Comparison of ENCODE assay signal across 17 cellular contexts in the genomic region with DNA sequence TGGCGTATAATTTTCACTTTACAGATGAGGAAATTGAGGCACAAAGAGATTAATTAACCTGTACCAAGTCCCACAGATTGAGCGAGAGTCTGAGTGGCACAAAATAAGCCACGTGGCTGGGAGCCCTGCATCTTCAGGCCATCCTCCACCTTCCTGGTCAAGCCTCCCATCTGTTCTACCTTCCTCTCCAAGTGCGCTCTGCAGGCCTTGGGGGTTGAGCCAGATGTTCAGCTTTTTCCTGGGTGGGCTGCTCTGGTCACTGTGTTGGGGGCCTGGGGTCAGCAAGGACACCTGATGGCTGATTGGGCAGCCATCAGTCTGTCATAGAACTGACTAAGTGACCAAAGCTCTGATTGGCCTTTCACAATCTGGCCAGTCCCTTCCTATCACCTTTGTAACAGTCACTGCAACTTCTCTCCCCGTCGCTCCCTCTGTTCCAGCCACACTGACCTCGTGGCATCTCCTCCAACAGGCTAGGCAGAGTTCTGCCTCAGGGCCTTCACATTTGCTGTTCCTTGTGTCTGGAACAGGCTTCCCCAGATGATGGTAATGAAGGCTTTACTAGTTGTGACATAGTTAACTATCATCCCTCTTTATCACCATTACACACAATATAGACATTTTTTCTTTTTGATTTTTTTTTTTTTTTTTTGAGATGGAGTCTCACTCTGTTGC. TPM values are rescaled to one million over a fixed set of nuclear protein-coding genes. Genes with fewer than 3 reads are reported as not detected.
"Had no signal": no experiment of that assay in that cellular context is flagged by ENCODE, and none has a peak within 500 bp of the region (broad histone marks: within the 10 kb centered on the region; RNA-seq: fewer than 3 reads in every experiment).

No MANE protein-coding gene starts in this region.

- DNase-seq: colonic mucosa; dermis blood vessel endothelial cell; erythroblast; foreskin keratinocyte; hippocampal formation; left colon; left ventricle myocardium superior; naive B cell; small intestine; stimulated activated CD4-positive, alpha-beta T cell treated with anti-CD3 and anti-CD28 coated beads, Interleukin-2, amount 100 ng/mL, for 48 hours; stimulated activated naive CD4-positive, alpha-beta T cell treated with Interleukin-2 at 50 U/mL for 16 hours; uterus had no signal

- H3K36me3 ChIP-seq: colonic mucosa, neutrophil, uterus had no signal

- H3K4me3 ChIP-seq: colonic mucosa, right atrium auricular region, uterus had no signal

- H3K27ac Mint-ChIP-seq: type B pancreatic cell had no signal

- H3K4me3 Mint-ChIP-seq: naive B cell, type B pancreatic cell had no signal

- H3K27me3 ChIP-seq: colonic mucosa, foreskin keratinocyte, neutrophil, right atrium auricular region, uterus had no signal

- H3K27ac ChIP-seq: colonic mucosa, foreskin keratinocyte, neutrophil, right atrium auricular region, uterus had no signal

- ATAC-seq: foreskin keratinocyte, left colon, left ventricle myocardium superior had no signal

- H3K4me1 ChIP-seq: colonic mucosa, foreskin keratinocyte, right atrium auricular region, uterus had no signal

- H3K9me3 ChIP-seq: colonic mucosa, neutrophil, right atrium auricular region, uterus had no signal

- H3K4me1 Mint-ChIP-seq: naive B cell had no signal

- H3K36me3 Mint-ChIP-seq: naive B cell, type B pancreatic cell had no signal

- H3K9me3 Mint-ChIP-seq: type B pancreatic cell had no signal

RNA-seq across cellular contexts. Expression of a gene that starts 46.8 kb away (rescaled TPM):
- total RNA-seq: osteocyte had no signal
- polyA plus RNA-seq: neural cell had no signal
